8 cellular contexts compared by ENCODE assay signal in genomic region chr11:112085822-112086421, GRCh38. TPM values are rescaled to one million over a fixed set of nuclear protein-coding genes. Genes with fewer than 3 reads are reported as not detected.
DNase-seq lines count a peak whose midpoint lies in the region; ATAC-seq and TF ChIP-seq lines count a peak whose summit lies in the region.

No MANE protein-coding gene starts in this region.

- H3K27ac Mint-ChIP-seq in activated CD8-positive, alpha-beta T cell treated with anti-CD3 and anti-CD28 coated beads for 36 hours = peak overlapping the region; percentile 94

- peaks cover 57% of the 10 kb centered on the region for H3K4me1 Mint-ChIP-seq in activated CD8-positive, alpha-beta T cell treated with anti-CD3 and anti-CD28 coated beads for 36 hours (ENCODE audit: low read depth)

- CTCF ChIA-PET in activated CD8-positive, alpha-beta T cell treated with anti-CD3 and anti-CD28 coated beads for 36 hours (lab: Charles Lee) = interaction anchor here (0.9 to 1.5 kb wide), 4 partner anchors 8 to 195 kb away, joined by 3 to 5 read pairs (median 3); no protein-coding TSS in a partner anchor

- H3K9me3 ChIP-seq in neutrophil = no peaks in the 10 kb centered on the region

- intact Hi-C loops in activated CD8-positive, alpha-beta T cell treated with anti-CD3 and anti-CD28 coated beads for 36 hours (cut with micrococcal nuclease) = loop anchor here (10.0 kb wide), 1 partner anchor 211 kb away; the partner anchor contains the start of genes ALG9, CFAP68 and FDXACB1

- no peaks in the 10 kb centered on the region for H3K27me3 ChIP-seq in neutrophil

- peaks cover 71% of the 10 kb centered on the region for H3K36me3 ChIP-seq in neutrophil

- H3K4me3 Mint-ChIP-seq in activated CD8-positive, alpha-beta T cell treated with anti-CD3 and anti-CD28 coated beads for 36 hours = peak overlapping the region; percentile 93

- H3K4me1 ChIP-seq in neutrophil (ENCODE audit: control insufficient read depth in 1 of 2, insufficient read depth in 1 of 2, low read depth in 1 of 2, low read length in 1 of 2) = peaks cover 16 to 22% of the 10 kb centered on the region in 2 experiments

- H3K4me3 ChIP-seq in GM08714 (ENCODE audit: low read length) (peak overlapping the region; percentile 99), neutrophil (ENCODE audit: low read depth in 1 of 2, low read length in 1 of 2) (peak overlapping the region; percentile 86 to 95)
- H3K4me3 ChIP-seq in Jurkat, Clone E6-1 (ENCODE audit: low read length) = peak overlapping the region; percentile 71

- H3K27ac ChIP-seq in neutrophil = peak overlapping the region; percentile 80

- no peak for TF ChIP-seq CTCF in activated CD8-positive, alpha-beta T cell treated with anti-CD3 and anti-CD28 coated beads for 36 hours (IDR thresholded peaks at IDR 0.05)
- no peak for TF ChIP-seq CTCF in neutrophil (IDR thresholded peaks at IDR 0.05)

- peak; percentile 33 for ATAC-seq in GM21619 (IDR thresholded peaks at IDR 0.05; ENCODE audit: unreplicated experiment)
- peak; percentile 56 for ATAC-seq in activated CD8-positive, alpha-beta T cell treated with anti-CD3 and anti-CD28 coated beads for 36 hours

- DNase-seq in Jurkat, Clone E6-1 (ENCODE audit: low read depth, low spot score) = peak; percentile 23
- peak; percentile 66 for DNase-seq in activated CD8-positive, alpha-beta T cell treated with anti-CD3 and anti-CD28 coated beads for 36 hours
- DNase-seq in fibroblast of peridontal ligament (ENCODE audit: extremely low read depth) (peak; percentile 30), mesenteric fat pad (ENCODE audit: low spot score) (no peak), cerebellum (ENCODE audit: low spot score) (no peak)

- H3K36me3 Mint-ChIP-seq in activated CD8-positive, alpha-beta T cell treated with anti-CD3 and anti-CD28 coated beads for 36 hours (ENCODE audit: low read depth) = peaks cover 69% of the 10 kb centered on the region

- POLR2A ChIA-PET in activated CD8-positive, alpha-beta T cell treated with anti-CD3 and anti-CD28 coated beads for 36 hours (lab: Charles Lee) = interaction anchor here (0.6 to 1.3 kb wide), 5 partner anchors 10 to 150 kb away, joined by 3 to 5 read pairs (median 3); no protein-coding TSS in a partner anchor

- H3K9me3 Mint-ChIP-seq in activated CD8-positive, alpha-beta T cell treated with anti-CD3 and anti-CD28 coated beads for 36 hours = no peaks in the 10 kb centered on the region

- H3K27me3 Mint-ChIP-seq in activated CD8-positive, alpha-beta T cell treated with anti-CD3 and anti-CD28 coated beads for 36 hours = no peaks in the 10 kb centered on the region

RNA-seq across cellular contexts. Expression of gene TIMM8B, which starts 0.6 kb away (rescaled TPM):
- polyA plus RNA-seq in Jurkat, Clone E6-1 (2012; ENCODE audit: insufficient read depth, insufficient read length) = 147 TPM
- 10 to 100 TPM; 52.9 to 54.1 TPM for total RNA-seq in activated CD8-positive, alpha-beta T cell treated with anti-CD3 and anti-CD28 coated beads for 36 hours
- 57.2 TPM for total RNA-seq in mesenteric fat pad
- total RNA-seq in cerebellum = 57.9 TPM

RNA-seq across cellular contexts. Expression of gene SDHD, which starts 0.8 kb away (rescaled TPM):
- 113 TPM for polyA plus RNA-seq in Jurkat, Clone E6-1 (2012; ENCODE audit: insufficient read depth, insufficient read length)
- 100 to 1,000 TPM; 100 to 101 TPM for total RNA-seq in activated CD8-positive, alpha-beta T cell treated with anti-CD3 and anti-CD28 coated beads for 36 hours
- total RNA-seq in mesenteric fat pad (86.4 TPM), cerebellum (53.7 TPM)

RNA-seq across cellular contexts. Expression of gene NKAPD1, which starts 11.8 kb away (rescaled TPM):
- polyA plus RNA-seq in Jurkat, Clone E6-1 (2012; ENCODE audit: insufficient read depth, insufficient read length) = 46.6 TPM
- 10 to 100 TPM; 20.8 to 22.6 TPM for total RNA-seq in activated CD8-positive, alpha-beta T cell treated with anti-CD3 and anti-CD28 coated beads for 36 hours
- total RNA-seq in mesenteric fat pad = 13.6 TPM
- 24.1 TPM for total RNA-seq in cerebellum

RNA-seq across cellular contexts. Expression of gene PIH1D2, which starts 12.1 kb away (rescaled TPM):
- polyA plus RNA-seq in Jurkat, Clone E6-1 (2012; ENCODE audit: insufficient read depth, insufficient read length) = 0.90 TPM
- total RNA-seq in activated CD8-positive, alpha-beta T cell treated with anti-CD3 and anti-CD28 coated beads for 36 hours = under 1 TPM; 0.61 to 0.67 TPM
- total RNA-seq in mesenteric fat pad = 1.5 TPM
- 3.4 TPM for total RNA-seq in cerebellum

Comparison
In these comparisons a context has a peak if more than half of its experiments do, and no peak if none do; other contexts are left out.
1. DNase-seq: peak in Jurkat, Clone E6-1 (single experiment), activated CD8-positive, alpha-beta T cell treated with anti-CD3 and anti-CD28 coated beads for 36 hours (single experiment) and fibroblast of peridontal ligament (single experiment); none in mesenteric fat pad (single experiment) and cerebellum (single experiment).
2. Peak in every context shown above with its lines, with median percentiles within 50 percentile points of each other: H3K4me3 ChIP-seq.